ENCODE assay signal across 1 cellular context in genomic region chr7:65475734-65476319, GRCh38.
A peak's percentile ranks its signal among the peaks of the same experiment; 100 is the strongest.
TF ChIP-seq lines count a peak whose summit lies in the region.

No MANE protein-coding gene starts in this region.

TF ChIP-seq in HepG2, 621 proteins besides CTCF, POLR2A, EP300 and RAD21 (continued from another document and continues in another):
- TF ChIP-seq ZHX2 (IDR thresholded peaks at IDR 0.05; ENCODE audit: low read depth) (no peak), ZHX2 (CRISPR knock-in tag; IDR thresholded peaks at IDR 0.05; ENCODE audit: borderline replicate concordance) (peak; percentile 78; the same call in 1 of the 2 replicates), CBFB (CRISPR knock-in tag; IDR thresholded peaks at IDR 0.05) (peak; percentile 100), GLI4 (CRISPR knock-in tag; IDR thresholded peaks at IDR 0.05; ENCODE audit: borderline replicate concordance) (peak; percentile 17; the same call in 1 of the 2 replicates), ZNF781 (CRISPR knock-in tag; IDR thresholded peaks at IDR 0.05; ENCODE audit: borderline replicate concordance, not compliant biosample characterization) (no peak), KLF16 (CRISPR knock-in tag; IDR thresholded peaks at IDR 0.05) (peak in 1 of 2 experiments; percentile 51; a peak in 1 of 4 replicates), STAT5B (CRISPR knock-in tag; IDR thresholded peaks at IDR 0.05) (0 out of 2 replicates have a peak, but pooled peaks have one; percentile 26), FOXC1 (CRISPR knock-in tag; IDR thresholded peaks at IDR 0.05; ENCODE audit: borderline replicate concordance) (no peak), IRF2 (CRISPR knock-in tag; IDR thresholded peaks at IDR 0.05) (peak; percentile 74), MIER2 (CRISPR knock-in tag; IDR thresholded peaks at IDR 0.05) (no peak), NR2C2 (CRISPR knock-in tag; IDR thresholded peaks at IDR 0.05; ENCODE audit: borderline replicate concordance) (peak; percentile 63; the same call in 1 of the 2 replicates), SRY (CRISPR knock-in tag; IDR thresholded peaks at IDR 0.05) (no peak), FOXK1 (CRISPR knock-in tag; IDR thresholded peaks at IDR 0.05; ENCODE audit: borderline replicate concordance, low read depth) (peak; percentile 79; the same call in 1 of the 2 replicates), NR0B2 (CRISPR knock-in tag; IDR thresholded peaks at IDR 0.05) (no peak), NR2F6 (IDR thresholded peaks at IDR 0.05) (peak; percentile 93), NR2F6 (CRISPR knock-in tag; IDR thresholded peaks at IDR 0.05) (peak; percentile 93), FOXJ3 (CRISPR knock-in tag; IDR thresholded peaks at IDR 0.05; ENCODE audit: borderline replicate concordance) (peak; percentile 70; the same call in 1 of the 2 replicates), ZSCAN5A (CRISPR knock-in tag; IDR thresholded peaks at IDR 0.05; ENCODE audit: borderline replicate concordance) (no peak), TFAP4 (IDR thresholded peaks at IDR 0.05; ENCODE audit: borderline replicate concordance, low read depth) (peak; percentile 52; the same call in 1 of the 2 replicates), RXRB (CRISPR knock-in tag; IDR thresholded peaks at IDR 0.05; ENCODE audit: borderline replicate concordance) (peak; percentile 90), ZNF335 (CRISPR knock-in tag; IDR thresholded peaks at IDR 0.05) (peak; percentile 63; the same call in 1 of the 2 replicates), ZNF614 (CRISPR knock-in tag; IDR thresholded peaks at IDR 0.05; ENCODE audit: borderline replicate concordance) (peak; percentile 35; the same call in 1 of the 2 replicates), RXRA (CRISPR knock-in tag; IDR thresholded peaks at IDR 0.05) (peak; percentile 92), MLX (CRISPR knock-in tag; IDR thresholded peaks at IDR 0.05) (0 out of 2 replicates have a peak, but pooled peaks have one; percentile 32), BRCA1 (CRISPR knock-in tag; IDR thresholded peaks at IDR 0.05) (peak; percentile 53; the same call in 1 of the 2 replicates), NFIC (IDR thresholded peaks at IDR 0.05; ENCODE audit: low read length) (peak; percentile 87; the same call in 1 of the 2 replicates), POLR2G (IDR thresholded peaks at IDR 0.05; ENCODE audit: low read depth, low read length) (no peak), HNF1B (CRISPR knock-in tag; IDR thresholded peaks at IDR 0.05) (peak; percentile 68; the same call in 1 of the 2 replicates), YEATS4 (CRISPR knock-in tag; IDR thresholded peaks at IDR 0.05; ENCODE audit: borderline replicate concordance) (0 out of 2 replicates have a peak, but pooled peaks have one; percentile 49), ZNF460 (CRISPR knock-in tag; IDR thresholded peaks at IDR 0.05; ENCODE audit: borderline replicate concordance) (no peak), SAP130 (CRISPR knock-in tag; IDR thresholded peaks at IDR 0.05; ENCODE audit: low read depth) (peak; percentile 73), KDM6A (CRISPR knock-in tag; IDR thresholded peaks at IDR 0.05; ENCODE audit: low read depth) (peak; percentile 76), SALL1 (CRISPR knock-in tag; IDR thresholded peaks at IDR 0.05) (peak; percentile 93), ZBTB7B (CRISPR knock-in tag; IDR thresholded peaks at IDR 0.05) (peak; percentile 93), PAF1 (CRISPR knock-in tag; IDR thresholded peaks at IDR 0.05) (no peak), ATF4 (CRISPR knock-in tag; IDR thresholded peaks at IDR 0.05) (peak in 1 of 2 experiments; percentile 49; a peak in 1 of 4 replicates), ZNF230 (CRISPR knock-in tag; IDR thresholded peaks at IDR 0.05) (no peak), ZNF782 (CRISPR knock-in tag; IDR thresholded peaks at IDR 0.05; ENCODE audit: borderline replicate concordance) (0 out of 2 replicates have a peak, but pooled peaks have one; percentile 64), ZNF619 (CRISPR knock-in tag; IDR thresholded peaks at IDR 0.05) (0 out of 2 replicates have a peak, but pooled peaks have one; percentile 32), KDM5B (CRISPR knock-in tag; IDR thresholded peaks at IDR 0.05; ENCODE audit: borderline replicate concordance) (no peak), MAX (IDR thresholded peaks at IDR 0.05) (peak; percentile 68; the same call in 1 of the 2 replicates), CREB3 (CRISPR knock-in tag; IDR thresholded peaks at IDR 0.05) (no peak), PAXIP1 (CRISPR knock-in tag; conservative IDR thresholded peaks at IDR 0.05) (peak; percentile 92), THAP7 (CRISPR knock-in tag; IDR thresholded peaks at IDR 0.05) (no peak), RFXAP (CRISPR knock-in tag; IDR thresholded peaks at IDR 0.05; ENCODE audit: borderline replicate concordance) (peak; percentile 61; the same call in 1 of the 2 replicates), TARDBP (CRISPR knock-in tag; IDR thresholded peaks at IDR 0.05) (peak; percentile 83), NCOA2 (CRISPR knock-in tag; IDR thresholded peaks at IDR 0.05) (peak; percentile 96), STAG1 (CRISPR knock-in tag; IDR thresholded peaks at IDR 0.05) (peak; percentile 33; the same call in 1 of the 2 replicates)
